In the genomic region with DNA sequence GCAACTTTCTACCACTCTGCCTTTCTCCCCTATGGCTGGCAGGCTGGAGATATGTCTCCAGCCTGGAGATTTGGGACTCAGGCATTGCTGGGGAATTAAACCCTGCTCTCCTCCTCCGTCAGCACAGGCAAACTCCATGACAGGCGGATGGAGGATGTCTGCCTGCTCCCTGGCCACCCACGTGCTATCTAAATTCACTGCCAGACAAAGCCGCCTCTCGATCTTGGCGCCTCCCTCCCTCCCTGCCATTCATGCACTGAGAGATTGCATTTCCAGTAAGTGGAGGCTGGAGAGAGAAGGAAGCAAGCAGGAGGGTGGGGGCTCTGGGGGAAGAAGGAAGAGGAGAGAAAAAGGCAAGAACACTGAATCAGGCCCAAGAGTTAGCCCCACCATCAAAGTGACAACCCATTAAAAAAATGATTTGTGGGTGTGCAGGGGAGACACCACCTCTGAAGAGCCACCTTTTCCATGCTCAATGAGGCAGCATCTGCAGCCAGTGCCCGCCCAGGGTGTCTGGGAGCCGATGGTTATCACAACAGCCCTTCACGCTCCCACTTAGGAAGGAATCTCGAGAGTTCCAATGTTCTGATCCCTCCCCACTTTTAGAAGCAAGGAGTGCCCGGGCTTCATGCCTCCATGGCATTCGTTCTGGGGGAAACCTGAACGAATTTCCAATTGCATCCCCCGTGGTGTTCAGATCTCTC, we compare ENCODE assay signal across 13 cellular contexts.
A peak's percentile ranks its signal among the peaks of the same experiment; 100 is the strongest.
DNase-seq lines count a peak whose midpoint lies in the region; ATAC-seq and TF ChIP-seq lines count a peak whose summit lies in the region.
"Had no signal": no experiment of that assay in that cellular context is flagged by ENCODE, and none has a peak within 500 bp of the region (broad histone marks: within the 10 kb centered on the region; RNA-seq: fewer than 3 reads in every experiment).

No MANE protein-coding gene starts in this region.

- no peaks in the 10 kb centered on the region for H3K27me3 ChIP-seq in adrenal gland

- ATAC-seq in stimulated activated naive B cell treated with anti-CD40 and anti-IgM and Interleukin-4, amounts not matched to agents 10 μg/mL and 1 μg/mL and 100 μg/mL, for 72 hours (replicated peaks), result no peak
- ATAC-seq in HG02870 (IDR thresholded peaks at IDR 0.05; ENCODE audit: unreplicated experiment), result no peak
- ATAC-seq in effector memory CD8-positive, alpha-beta T cell (replicated peaks), result no peak

- no peaks in the 10 kb centered on the region for H3K27me3 Mint-ChIP-seq in activated CD4-positive, alpha-beta T cell treated with anti-CD3 and anti-CD28 coated beads, Interleukin-2, amount 10 ng/mL, durations not matched to agents 24 days and 14 days
- H3K27me3 Mint-ChIP-seq in activated CD4-positive, alpha-beta T cell treated with anti-CD3 and anti-CD28 coated beads, Interleukin-2, amount 10 ng/mL, durations not matched to agents 7 days and 5 days, result no peaks in the 10 kb centered on the region
- no peaks in the 10 kb centered on the region for H3K27me3 Mint-ChIP-seq in stimulated activated naive B cell treated with anti-CD40 and anti-IgM and Interleukin-4, amounts not matched to agents 10 μg/mL and 1 μg/mL and 100 μg/mL, for 72 hours
- H3K27me3 Mint-ChIP-seq in effector memory CD8-positive, alpha-beta T cell, result no peaks in the 10 kb centered on the region
- H3K27me3 Mint-ChIP-seq: activated CD4-positive, alpha-beta memory T cell treated with anti-CD3 and anti-CD28 coated beads for 36 hours; naive B cell had no signal

- intact Hi-C loops in activated CD4-positive, alpha-beta T cell treated with anti-CD3 and anti-CD28 coated beads, Interleukin-2, amount 10 ng/mL, durations not matched to agents 24 days and 14 days (cut with micrococcal nuclease), result no loop called here
- intact Hi-C loops in adrenal gland (cut with DNase I), result no loop called here

- no peaks in the 10 kb centered on the region for H3K36me3 ChIP-seq in adrenal gland (replicated peaks in 1 of 2)

- H3K9me3 Mint-ChIP-seq in activated CD4-positive, alpha-beta T cell treated with anti-CD3 and anti-CD28 coated beads, Interleukin-2, amount 10 ng/mL, durations not matched to agents 24 days and 14 days, result peaks cover 5% of the 10 kb centered on the region
- H3K9me3 Mint-ChIP-seq in activated CD4-positive, alpha-beta T cell treated with anti-CD3 and anti-CD28 coated beads, Interleukin-2, amount 10 ng/mL, durations not matched to agents 7 days and 5 days, result peaks cover 4% of the 10 kb centered on the region
- peaks cover 0 to 2% of the 10 kb centered on the region in 2 donors for H3K9me3 Mint-ChIP-seq in stimulated activated naive B cell treated with anti-CD40 and anti-IgM and Interleukin-4, amounts not matched to agents 10 μg/mL and 1 μg/mL and 100 μg/mL, for 72 hours
- no peaks in the 10 kb centered on the region for H3K9me3 Mint-ChIP-seq in effector memory CD8-positive, alpha-beta T cell
- H3K9me3 Mint-ChIP-seq: activated CD4-positive, alpha-beta memory T cell treated with anti-CD3 and anti-CD28 coated beads for 36 hours; naive B cell had no signal

- no peak overlapping the region for H3K27ac ChIP-seq in adrenal gland

- no peak overlapping the region for H3K4me3 ChIP-seq in adrenal gland

- no peak for TF ChIP-seq CTCF in adrenal gland (IDR thresholded peaks at IDR 0.05)

- H3K36me3 Mint-ChIP-seq in activated CD4-positive, alpha-beta T cell treated with anti-CD3 and anti-CD28 coated beads, Interleukin-2, amount 10 ng/mL, durations not matched to agents 24 days and 14 days (ENCODE audit: low read depth), result peaks cover 3% of the 10 kb centered on the region
- no peaks in the 10 kb centered on the region for H3K36me3 Mint-ChIP-seq in activated CD4-positive, alpha-beta T cell treated with anti-CD3 and anti-CD28 coated beads, Interleukin-2, amount 10 ng/mL, durations not matched to agents 7 days and 5 days (ENCODE audit: low read depth)
- H3K36me3 Mint-ChIP-seq in stimulated activated naive B cell treated with anti-CD40 and anti-IgM and Interleukin-4, amounts not matched to agents 10 μg/mL and 1 μg/mL and 100 μg/mL, for 72 hours, result no peaks in the 10 kb centered on the region
- H3K36me3 Mint-ChIP-seq in effector memory CD8-positive, alpha-beta T cell (ENCODE audit: insufficient read depth), result no peaks in the 10 kb centered on the region
- H3K36me3 Mint-ChIP-seq: activated CD4-positive, alpha-beta memory T cell treated with anti-CD3 and anti-CD28 coated beads for 36 hours; naive B cell had no signal

- WGBS in adrenal gland, 4 donors, result 70 to 89% (median 74%) methylated on average over 12 to 14 of the region's 14 CpGs

- TF ChIP-seq POLR2A in adrenal gland (IDR thresholded peaks at IDR 0.05), result no peak

- H3K27ac Mint-ChIP-seq in activated CD4-positive, alpha-beta T cell treated with anti-CD3 and anti-CD28 coated beads, Interleukin-2, amount 10 ng/mL, durations not matched to agents 24 days and 14 days, result peak overlapping the region; percentile 11
- H3K27ac Mint-ChIP-seq in activated CD4-positive, alpha-beta T cell treated with anti-CD3 and anti-CD28 coated beads, Interleukin-2, amount 10 ng/mL, durations not matched to agents 7 days and 5 days, result no peak overlapping the region
- H3K27ac Mint-ChIP-seq in stimulated activated naive B cell treated with anti-CD40 and anti-IgM and Interleukin-4, amounts not matched to agents 10 μg/mL and 1 μg/mL and 100 μg/mL, for 72 hours, result peak overlapping the region; percentile 63
- H3K27ac Mint-ChIP-seq in effector memory CD8-positive, alpha-beta T cell, result peak overlapping the region in 1 of 2 donors; percentile 64
- H3K27ac Mint-ChIP-seq: activated CD4-positive, alpha-beta memory T cell treated with anti-CD3 and anti-CD28 coated beads for 36 hours had no signal

- no peak for DNase-seq in activated CD4-positive, alpha-beta T cell treated with anti-CD3 and anti-CD28 coated beads, Interleukin-2, amount 10 ng/mL, durations not matched to agents 24 days and 14 days
- DNase-seq in activated CD4-positive, alpha-beta T cell treated with anti-CD3 and anti-CD28 coated beads, Interleukin-2, amount 10 ng/mL, durations not matched to agents 7 days and 5 days, result no peak
- DNase-seq in adrenal gland, result peak in 4 of 7 donors; percentile 29 to 68 (median 46)
- peak in 26 of 51 donors; percentile 13 to 68 (median 38) for DNase-seq in hypothalamus (lab: John Stamatoyannopoulos, UW)
- no peak for DNase-seq in stimulated activated naive B cell treated with anti-CD40 and anti-IgM and Interleukin-4, amounts not matched to agents 10 μg/mL and 1 μg/mL and 100 μg/mL, for 72 hours
- no peak for DNase-seq in NCI-H146 treated with DMSO at 0.1 percent for 48 hours (lab: John Stamatoyannopoulos, UW; ENCODE audit: unreplicated experiment)
- DNase-seq in effector memory CD8-positive, alpha-beta T cell, result no peak
- DNase-seq: activated CD4-positive, alpha-beta memory T cell treated with anti-CD3 and anti-CD28 coated beads for 36 hours; activated effector memory CD4-positive, alpha-beta T cell treated with anti-CD3 and anti-CD28 coated beads, Interleukin-2, amount 50 U/mL, for 16 hours; DMS 273 treated with DMSO at 0.1 percent for 48 hours; naive B cell; NCI-H1105 treated with DMSO at 0.1 percent for 48 hours had no signal

- CTCF ChIA-PET in activated CD4-positive, alpha-beta T cell treated with anti-CD3 and anti-CD28 coated beads, Interleukin-2, amount 10 ng/mL, durations not matched to agents 7 days and 5 days (lab: Charles Lee), result interaction anchor here (1.6 kb wide), 1 partner anchor 16 kb away, joined by 3 read pairs; no protein-coding TSS in a partner anchor

- POLR2A ChIA-PET in activated CD4-positive, alpha-beta T cell treated with anti-CD3 and anti-CD28 coated beads, Interleukin-2, amount 10 ng/mL, durations not matched to agents 7 days and 5 days (lab: Charles Lee), result no interaction called here

- H3K4me1 ChIP-seq in adrenal gland (replicated peaks in 1 of 2), result peaks cover 0 to 39% of the 10 kb centered on the region in 2 donors

- H3K4me3 Mint-ChIP-seq in activated CD4-positive, alpha-beta T cell treated with anti-CD3 and anti-CD28 coated beads, Interleukin-2, amount 10 ng/mL, durations not matched to agents 24 days and 14 days, result no peak overlapping the region
- no peak overlapping the region for H3K4me3 Mint-ChIP-seq in activated CD4-positive, alpha-beta T cell treated with anti-CD3 and anti-CD28 coated beads, Interleukin-2, amount 10 ng/mL, durations not matched to agents 7 days and 5 days
- H3K4me3 Mint-ChIP-seq in stimulated activated naive B cell treated with anti-CD40 and anti-IgM and Interleukin-4, amounts not matched to agents 10 μg/mL and 1 μg/mL and 100 μg/mL, for 72 hours, result no peak overlapping the region
- no peak overlapping the region for H3K4me3 Mint-ChIP-seq in effector memory CD8-positive, alpha-beta T cell
- H3K4me3 Mint-ChIP-seq: activated CD4-positive, alpha-beta memory T cell treated with anti-CD3 and anti-CD28 coated beads for 36 hours; naive B cell had no signal

- no peaks in the 10 kb centered on the region for H3K9me3 ChIP-seq in adrenal gland (replicated peaks in 1 of 3)

- H3K4me1 Mint-ChIP-seq in activated CD4-positive, alpha-beta T cell treated with anti-CD3 and anti-CD28 coated beads, Interleukin-2, amount 10 ng/mL, durations not matched to agents 24 days and 14 days, result peaks cover 65% of the 10 kb centered on the region
- peaks cover 35% of the 10 kb centered on the region for H3K4me1 Mint-ChIP-seq in activated CD4-positive, alpha-beta T cell treated with anti-CD3 and anti-CD28 coated beads, Interleukin-2, amount 10 ng/mL, durations not matched to agents 7 days and 5 days
- peaks cover 69 to 97% of the 10 kb centered on the region in 2 donors for H3K4me1 Mint-ChIP-seq in stimulated activated naive B cell treated with anti-CD40 and anti-IgM and Interleukin-4, amounts not matched to agents 10 μg/mL and 1 μg/mL and 100 μg/mL, for 72 hours
- H3K4me1 Mint-ChIP-seq in effector memory CD8-positive, alpha-beta T cell (ENCODE audit: low read depth in 2 of 2), result peaks cover 35 to 48% of the 10 kb centered on the region in 2 donors

Comparison
In these comparisons a context has a peak if more than half of its experiments do, and no peak if none do; other contexts are left out.
1. DNase-seq: peak in adrenal gland (4 of 7) and hypothalamus (26 of 51); none in activated CD4-positive, alpha-beta T cell treated with anti-CD3 and anti-CD28 coated beads, Interleukin-2, amount 10 ng/mL, durations not matched to agents 24 days and 14 days (single experiment), activated CD4-positive, alpha-beta T cell treated with anti-CD3 and anti-CD28 coated beads, Interleukin-2, amount 10 ng/mL, durations not matched to agents 7 days and 5 days (single experiment), stimulated activated naive B cell treated with anti-CD40 and anti-IgM and Interleukin-4, amounts not matched to agents 10 μg/mL and 1 μg/mL and 100 μg/mL, for 72 hours (single experiment), NCI-H146 treated with DMSO at 0.1 percent for 48 hours (single experiment) and effector memory CD8-positive, alpha-beta T cell (0 of 3).